8 cellular contexts compared by ENCODE assay signal in the genomic region with DNA sequence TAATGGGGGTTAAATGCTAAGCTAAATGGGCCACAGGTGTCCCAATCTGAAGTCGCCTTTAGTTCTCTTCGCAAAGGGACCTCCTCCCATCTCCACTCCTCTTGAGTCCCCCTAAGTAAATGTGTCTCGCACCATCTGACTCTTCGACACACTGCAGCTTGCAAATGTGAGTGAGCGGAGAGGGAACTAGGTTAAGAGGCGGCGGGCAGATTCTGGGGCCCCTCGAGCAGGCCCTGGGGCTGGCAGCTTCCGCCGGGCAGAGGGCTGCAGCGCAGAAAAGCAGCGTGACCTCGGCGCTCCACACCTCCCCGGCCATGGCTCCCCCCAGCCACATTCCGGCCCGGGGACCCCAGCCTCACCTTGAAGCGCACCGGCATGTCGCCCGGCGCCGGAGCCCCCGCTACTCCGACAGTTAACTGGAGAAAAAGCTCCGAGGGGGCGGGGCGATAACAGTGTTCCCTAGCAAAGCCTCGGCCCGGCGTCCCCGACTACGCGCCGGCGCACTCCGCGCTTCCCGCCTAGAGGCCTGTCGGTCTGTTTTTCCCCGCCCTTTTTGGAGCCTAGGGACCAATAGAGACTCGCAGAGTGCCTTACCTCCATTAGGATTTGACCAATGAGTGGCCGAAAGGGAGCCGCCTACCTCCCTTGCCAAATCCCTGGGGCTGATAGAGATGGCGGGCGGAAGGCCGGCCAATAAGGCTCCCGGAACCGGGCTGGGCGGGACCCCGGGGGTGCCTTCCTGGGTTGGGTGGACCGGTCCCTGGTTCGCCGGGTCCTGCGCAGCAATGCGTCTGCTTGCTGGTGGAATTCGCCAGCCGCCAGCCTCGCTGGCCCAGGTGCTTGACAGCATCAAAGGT. TPM values are rescaled to one million over a fixed set of nuclear protein-coding genes. Genes with fewer than 3 reads are reported as not detected.
DNase-seq lines count a peak whose midpoint lies in the region; TF ChIP-seq lines count a peak whose summit lies in the region.

A gene with protein sequence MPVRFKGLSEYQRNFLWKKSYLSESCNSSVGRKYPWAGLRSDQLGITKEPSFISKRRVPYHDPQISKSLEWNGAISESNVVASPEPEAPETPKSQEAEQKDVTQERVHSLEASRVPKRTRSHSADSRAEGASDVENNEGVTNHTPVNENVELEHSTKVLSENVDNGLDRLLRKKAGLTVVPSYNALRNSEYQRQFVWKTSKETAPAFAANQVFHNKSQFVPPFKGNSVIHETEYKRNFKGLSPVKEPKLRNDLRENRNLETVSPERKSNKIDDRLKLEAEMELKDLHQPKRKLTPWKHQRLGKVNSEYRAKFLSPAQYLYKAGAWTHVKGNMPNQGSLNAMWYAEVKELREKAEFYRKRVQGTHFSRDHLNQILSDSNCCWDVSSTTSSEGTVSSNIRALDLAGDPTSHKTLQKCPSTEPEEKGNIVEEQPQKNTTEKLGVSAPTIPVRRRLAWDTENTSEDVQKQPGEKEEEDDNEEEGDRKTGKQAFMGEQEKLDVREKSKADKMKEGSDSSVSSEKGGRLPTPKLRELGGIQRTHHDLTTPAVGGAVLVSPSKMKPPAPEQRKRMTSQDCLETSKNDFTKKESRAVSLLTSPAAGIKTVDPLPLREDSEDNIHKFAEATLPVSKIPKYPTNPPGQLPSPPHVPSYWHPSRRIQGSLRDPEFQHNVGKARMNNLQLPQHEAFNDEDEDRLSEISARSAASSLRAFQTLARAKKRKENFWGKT (minus strand): TSS at position 494 of the 857 bp plus-strand sequence. CDS start 117 bp downstream, at position 377.

- H2BK5ac ChIP-seq in H9 (ENCODE audit: insufficient read length, low read length) = no peak within 1 kb of the TSS

- no peak within 1 kb of the TSS for H2BK20ac ChIP-seq in H9 (ENCODE audit: low read depth, low read length, poor library complexity, severe bottlenecking)

- no peaks in the 10 kb centered on the region for H3K9me2 ChIP-seq in neural cell (ENCODE audit: insufficient read depth, low read length)

- DNase-seq in ELR (ENCODE audit: low read depth) = peak; percentile 100
- peak; percentile 99 for DNase-seq in H9
- peak; percentile 97 for DNase-seq in MG63
- peak; percentile 87 for DNase-seq in SHP77 treated with DMSO at 0.1 percent for 48 hours (lab: John Stamatoyannopoulos, UW)
- DNase-seq in activated effector memory CD4-positive, alpha-beta T cell treated with anti-CD3 and anti-CD28 coated beads, Interleukin-2, amount 50 U/mL, for 16 hours = peak; percentile 98
- peak; percentile 98 for DNase-seq in fibroblast of villous mesenchyme (ENCODE audit: low read depth)
- DNase-seq in stomach = peak; percentile 97

- H3K4me3 Mint-ChIP-seq in H9 = peak within 1 kb of the TSS; percentile 82 to 90

- no peak within 1 kb of the TSS for H2BK120ac ChIP-seq in H9 (ENCODE audit: low read depth, low read length, poor library complexity, severe bottlenecking)

- no peaks in the 10 kb centered on the region for H3F3A ChIP-seq in neural cell (ENCODE audit: insufficient read depth, low read length, poor library complexity, severe bottlenecking)

- H3K27me3 Mint-ChIP-seq in H9 (ENCODE audit: low read depth) = no peaks in the 10 kb centered on the region; the same call in none of the 2 replicates

- H3K4me3 ChIP-seq in MG63 = peak within 1 kb of the TSS; percentile 78
- peak within 1 kb of the TSS; percentile 83 for H3K4me3 ChIP-seq in fibroblast of villous mesenchyme (ENCODE audit: low read depth, low read length)
- peak within 1 kb of the TSS; percentile 89 for H3K4me3 ChIP-seq in neural cell (ENCODE audit: low read length)
- H3K4me3 ChIP-seq in stomach = peak within 1 kb of the TSS; percentile 74 to 95 (median 80)

- H4K20me1 ChIP-seq in H9 (ENCODE audit: control insufficient read depth, insufficient read depth, insufficient read length) = no peaks in the 10 kb centered on the region
- no peaks in the 10 kb centered on the region for H4K20me1 ChIP-seq in neural cell (ENCODE audit: insufficient read depth)

- no peaks in the 10 kb centered on the region for H3K36me3 Mint-ChIP-seq in H9 (ENCODE audit: insufficient read depth in 1 of 3, low read depth in 3 of 3)

- peak; percentile 65 for TF ChIP-seq RAD21 in neural cell (conservative IDR thresholded peaks at IDR 0.05)

- no peak for TF ChIP-seq EP300 in neural cell (conservative IDR thresholded peaks at IDR 0.05; ENCODE audit: poor library complexity, severe bottlenecking)
- no peak for TF ChIP-seq EP300 in stomach (IDR thresholded peaks at IDR 0.05)

- H2BK12ac ChIP-seq in H9 (ENCODE audit: insufficient read length, low read depth, low read length) = no peak within 1 kb of the TSS

- peak within 1 kb of the TSS; percentile 85 for H3K4me2 ChIP-seq in H9 (ENCODE audit: insufficient read depth, insufficient read length, low read length)
- peak within 1 kb of the TSS; percentile 99 for H3K4me2 ChIP-seq in neural cell (ENCODE audit: low read length)

- no CpG with 5 or more reads among the region's 59 CpGs for WGBS in H9 (ENCODE audit: extremely low coverage, insufficient read length, low lambda C conversion rate)
- WGBS in stomach, 5 donors = 0 to 1% (median 0%) methylated on average over 40 to 59 of the region's 59 CpGs

- TF ChIP-seq CTCF in H9 (conservative IDR thresholded peaks at IDR 0.05) (no peak), fibroblast of villous mesenchyme (IDR thresholded peaks at IDR 0.05; ENCODE audit: insufficient read depth, low read depth, low read length) (no peak), neural cell (IDR thresholded peaks at IDR 0.05; ENCODE audit: poor library complexity, severe bottlenecking) (no peak), stomach (IDR thresholded peaks at IDR 0.05) (no peak)

- H3K4me1 ChIP-seq in H9 (ENCODE audit: insufficient read depth, low read length) = no peaks in the 10 kb centered on the region
- H3K4me1 ChIP-seq in stomach = peaks cover 0 to 39% (median 22%) of the 10 kb centered on the region in 4 donors

- H3K27ac Mint-ChIP-seq in H9 = peak within 1 kb of the TSS in 1 of 3 experiments; percentile 74; a peak in 2 of 7 replicates

- H3K36me3 ChIP-seq in MG63 = peaks cover 3% of the 10 kb centered on the region; the same call in 1 of the 2 replicates
- H3K36me3 ChIP-seq in neural cell (ENCODE audit: insufficient read depth, low read length) = no peaks in the 10 kb centered on the region
- H3K36me3 ChIP-seq in stomach = peaks cover 0 to 15% (median 3%) of the 10 kb centered on the region in 4 donors

- no peaks in the 10 kb centered on the region; a peak in 1 of 5 replicates for H3K9me3 Mint-ChIP-seq in H9

- H3K9me3 ChIP-seq in H9 (ENCODE audit: control insufficient read depth, low read depth, low read length) (no peaks in the 10 kb centered on the region), MG63 (no peaks in the 10 kb centered on the region), neural cell (ENCODE audit: low read length) (no peaks in the 10 kb centered on the region), stomach (no peaks in the 10 kb centered on the region)

- H3K4me1 Mint-ChIP-seq in H9 = peaks cover 33 to 39% of the 10 kb centered on the region in 2 experiments

- H3K9ac ChIP-seq in H9 (ENCODE audit: extremely low read depth, insufficient read length, low read length) = peak within 1 kb of the TSS; percentile 78
- peak within 1 kb of the TSS; percentile 71 for H3K9ac ChIP-seq in neural cell (ENCODE audit: low read length)

- H2BK15ac ChIP-seq in H9 (ENCODE audit: low read depth, low read length) = no peak within 1 kb of the TSS

- no peak within 1 kb of the TSS for H3T11ph ChIP-seq in H9 (ENCODE audit: low read length)

- no peak within 1 kb of the TSS for H4K5ac ChIP-seq in H9 (ENCODE audit: insufficient read length, low read depth, low read length)

- no peak within 1 kb of the TSS for H3K4ac ChIP-seq in H9 (ENCODE audit: low read depth, low read length)

- H4K8ac ChIP-seq in H9 (replicated peaks; ENCODE audit: insufficient read length, low read depth, low read length) = no peak within 1 kb of the TSS

- H2AFZ ChIP-seq in H9 (ENCODE audit: low read length) (peak within 1 kb of the TSS; percentile 46), neural cell (ENCODE audit: low read depth, low read length) (peak within 1 kb of the TSS; percentile 86)

- H3K56ac ChIP-seq in H9 (ENCODE audit: insufficient read length, low read depth, low read length) = no peak within 1 kb of the TSS

- H3K14ac ChIP-seq in H9 (ENCODE audit: insufficient read depth, low read length) = no peak within 1 kb of the TSS

- H3K79me1 ChIP-seq in H9 (ENCODE audit: insufficient read depth, low read depth, low read length, poor library complexity, severe bottlenecking) = no peaks in the 10 kb centered on the region

- H3K18ac ChIP-seq in H9 (ENCODE audit: insufficient read length, low read depth, low read length) = no peak within 1 kb of the TSS

- H2AK5ac ChIP-seq in H9 (ENCODE audit: insufficient read length, low read length) = no peak within 1 kb of the TSS

- no peak for TF ChIP-seq POLR2A in stomach (IDR thresholded peaks at IDR 0.05)

- no peak within 1 kb of the TSS for H4K91ac ChIP-seq in H9 (ENCODE audit: insufficient read length, low read depth, low read length)

- intact Hi-C loops in stomach (cut with DNase I; ENCODE audit: low total_unique reads) = no loop called here

- H3K27ac ChIP-seq in H9 (ENCODE audit: insufficient read length, low read depth, low read length) (no peak within 1 kb of the TSS), neural cell (ENCODE audit: low read length) (peak within 1 kb of the TSS; percentile 56), stomach (peak within 1 kb of the TSS; percentile 64 to 83 (median 82))

- H3K23ac ChIP-seq in H9 (ENCODE audit: insufficient read length, low read depth, low read length) = no peak within 1 kb of the TSS

- H3K23me2 ChIP-seq in H9 (ENCODE audit: insufficient read length, low read depth, low read length, poor library complexity, severe bottlenecking) = peaks cover 6% of the 10 kb centered on the region

- H3K79me2 ChIP-seq in H9 (ENCODE audit: insufficient read depth, low read length) (no peaks in the 10 kb centered on the region), neural cell (replicated peaks; ENCODE audit: insufficient read depth, low read length) (no peaks in the 10 kb centered on the region)

- no peaks in the 10 kb centered on the region for H3K27me3 ChIP-seq in H9 (ENCODE audit: insufficient read depth, low read length)
- H3K27me3 ChIP-seq in MG63 = no peaks in the 10 kb centered on the region
- no peaks in the 10 kb centered on the region for H3K27me3 ChIP-seq in neural cell (ENCODE audit: insufficient read depth, low read depth, low read length)
- no peaks in the 10 kb centered on the region for H3K27me3 ChIP-seq in stomach

RNA-seq across cellular contexts. Expression of the gene that starts here (rescaled TPM):
- total RNA-seq in H9 (2021) = 8.8 and 10.6 TPM in 2 replicates
- 8.0 and 12.6 TPM in 2 replicates for total RNA-seq in MG63 (2014; rRNA removed; shearing (Covaris generic); ENCODE audit: low replicate concordance)
- total RNA-seq in fibroblast of villous mesenchyme = 13.0 and 13.5 TPM in 2 replicates
- 35.5 and 37.0 TPM in 2 replicates for polyA plus RNA-seq in neural cell
- polyA minus RNA-seq in neural cell = 33.8 and 40.1 TPM in 2 replicates
- 10 to 100 TPM in 4 of 5 donors, 1 to 10 TPM in 1; 5.8 to 41.4 (median 17.4) TPM for total RNA-seq in stomach
- 1 to 10 TPM; 3.9 to 9.0 (median 7.2) TPM for polyA plus RNA-seq in stomach
